In genomic region chr6:28489366-28490190, GRCh38 we compare ENCODE assay signal across 8 cellular contexts. TPM values are rescaled to one million over a fixed set of nuclear protein-coding genes. Genes with fewer than 3 reads are reported as not detected.
DNase-seq lines count a peak whose midpoint lies in the region; TF ChIP-seq lines count a peak whose summit lies in the region.

No MANE protein-coding gene starts in this region.

- 1 to 5% methylated on average over 12 to 20 of the region's 40 CpGs for WGBS in mesodermal cell (ENCODE audit: insufficient coverage in 2 of 2), 2 experiments

- H3K27me3 Mint-ChIP-seq in stimulated activated naive CD8-positive, alpha-beta T cell treated with anti-CD3 and anti-CD28 coated beads, Interleukin-15, Interleukin-2, amounts not matched to agents 100 ng/mL and 50 ng/mL, for 24 hours = peaks cover 70% of the 10 kb centered on the region

- no peaks in the 10 kb centered on the region for H3K4me1 ChIP-seq in mesodermal cell (ENCODE audit: control insufficient read depth, insufficient read depth, low read length, poor library complexity, severe bottlenecking)

- no peaks in the 10 kb centered on the region for H3K9me3 ChIP-seq in mesodermal cell (ENCODE audit: control insufficient read depth, low read length)

- peaks cover 5% of the 10 kb centered on the region for H3K9me3 Mint-ChIP-seq in stimulated activated naive CD8-positive, alpha-beta T cell treated with anti-CD3 and anti-CD28 coated beads, Interleukin-15, Interleukin-2, amounts not matched to agents 100 ng/mL and 50 ng/mL, for 24 hours

- H3K27ac Mint-ChIP-seq in stimulated activated naive CD8-positive, alpha-beta T cell treated with anti-CD3 and anti-CD28 coated beads, Interleukin-15, Interleukin-2, amounts not matched to agents 100 ng/mL and 50 ng/mL, for 24 hours = peak overlapping the region; percentile 32

- peak overlapping the region; percentile 75 for H3K4me3 Mint-ChIP-seq in stimulated activated naive CD8-positive, alpha-beta T cell treated with anti-CD3 and anti-CD28 coated beads, Interleukin-15, Interleukin-2, amounts not matched to agents 100 ng/mL and 50 ng/mL, for 24 hours

- H3K4me3 ChIP-seq in WI38 (ENCODE audit: low read depth, low read length) (peak overlapping the region; percentile 65), mesodermal cell (ENCODE audit: extremely low read depth, insufficient read depth, low read length, poor library complexity, severe bottlenecking) (peak overlapping the region; percentile 67)

- no peak for TF ChIP-seq CTCF in WI38 (IDR thresholded peaks at IDR 0.05; ENCODE audit: low read depth, low read length)

- peak overlapping the region; percentile 67 for H3K27ac ChIP-seq in mesodermal cell (ENCODE audit: low read depth, low read length, severe bottlenecking)

- peaks cover 28% of the 10 kb centered on the region for H3K4me1 Mint-ChIP-seq in stimulated activated naive CD8-positive, alpha-beta T cell treated with anti-CD3 and anti-CD28 coated beads, Interleukin-15, Interleukin-2, amounts not matched to agents 100 ng/mL and 50 ng/mL, for 24 hours (ENCODE audit: low read depth)

- DNase-seq in stimulated activated naive CD4-positive, alpha-beta T cell (lab: John Stamatoyannopoulos, UW) = peak; percentile 10 to 53 (median 38)
- no peak for DNase-seq in stimulated activated naive CD4-positive, alpha-beta T cell treated with Interleukin-2 at 50 U/mL for 16 hours (lab: John Stamatoyannopoulos, UW)
- peak; percentile 91 for DNase-seq in HPDE6-E6E7 (ENCODE audit: extremely low spot score)
- DNase-seq in effector CD8-positive, alpha-beta T cell (lab: John Stamatoyannopoulos, UW) = peak; percentile 4
- DNase-seq in occipital lobe (lab: John Stamatoyannopoulos, UW) = no peak

- H3K36me3 Mint-ChIP-seq in stimulated activated naive CD8-positive, alpha-beta T cell treated with anti-CD3 and anti-CD28 coated beads, Interleukin-15, Interleukin-2, amounts not matched to agents 100 ng/mL and 50 ng/mL, for 24 hours (ENCODE audit: low read depth) = no peaks in the 10 kb centered on the region

- H3K36me3 ChIP-seq in mesodermal cell (ENCODE audit: control insufficient read depth, insufficient read depth, low read length) = no peaks in the 10 kb centered on the region

RNA-seq across cellular contexts. Expression of gene GPX6, which starts 26.0 kb away (rescaled TPM):
- polyA plus RNA-seq in mesodermal cell (2013, experiment 1 of 2) = not detected
- not detected for polyA plus RNA-seq in mesodermal cell (2013, experiment 2 of 2)
- total RNA-seq in occipital lobe = not detected

RNA-seq across cellular contexts. Expression of gene GPX5, which starts 36.1 kb away (rescaled TPM):
- 2.6 TPM for polyA plus RNA-seq in mesodermal cell (2013, experiment 1 of 2)
- polyA plus RNA-seq in mesodermal cell (2013, experiment 2 of 2) = 2.3 TPM
- not detected for total RNA-seq in occipital lobe

RNA-seq across cellular contexts. Expression of gene ZSCAN23, which starts 46.3 kb away (rescaled TPM):
- polyA plus RNA-seq in mesodermal cell (2013, experiment 1 of 2) = 3.5 TPM
- 4.9 TPM for polyA plus RNA-seq in mesodermal cell (2013, experiment 2 of 2)
- total RNA-seq in occipital lobe = 16.2 TPM

Comparison
In these comparisons a context has a peak if more than half of its experiments do, and no peak if none do; other contexts are left out.
1. DNase-seq: peak in stimulated activated naive CD4-positive, alpha-beta T cell (6 of 6), HPDE6-E6E7 (single experiment) and effector CD8-positive, alpha-beta T cell (single experiment); none in stimulated activated naive CD4-positive, alpha-beta T cell treated with Interleukin-2 at 50 U/mL for 16 hours (single experiment) and occipital lobe (single experiment).